12 cellular contexts compared by ENCODE assay signal in genomic region chr14:103905861-103906456, GRCh38. TPM values are rescaled to one million over a fixed set of nuclear protein-coding genes. Genes with fewer than 3 reads are reported as not detected.
DNase-seq lines count a peak whose midpoint lies in the region; ATAC-seq and TF ChIP-seq lines count a peak whose summit lies in the region.
"Had no signal": no experiment of that assay in that cellular context is flagged by ENCODE, and none has a peak within 500 bp of the region (broad histone marks: within the 10 kb centered on the region; RNA-seq: fewer than 3 reads in every experiment).

No MANE protein-coding gene starts in this region.

- H3K27ac ChIP-seq in BLaER1: no peak overlapping the region
- H3K27ac ChIP-seq in WERI-Rb-1: no peak overlapping the region
- H3K27ac ChIP-seq in foreskin keratinocyte: no peak overlapping the region

- H3K36me3 ChIP-seq in BLaER1 (peaks cover 4% of the 10 kb centered on the region; the same call in 1 of the 2 replicates), WERI-Rb-1 (no peaks in the 10 kb centered on the region)

- H3K27me3 ChIP-seq in BLaER1 (no peaks in the 10 kb centered on the region), WERI-Rb-1 (ENCODE audit: insufficient read depth, low read depth, severe bottlenecking) (no peaks in the 10 kb centered on the region), foreskin keratinocyte (no peaks in the 10 kb centered on the region)

- no peak for ATAC-seq in foreskin keratinocyte
- no peak for ATAC-seq in HG02870 (IDR thresholded peaks at IDR 0.05; ENCODE audit: unreplicated experiment)
- no peak for ATAC-seq in GM21619 (IDR thresholded peaks at IDR 0.05; ENCODE audit: unreplicated experiment)

- no peak overlapping the region for H3K9ac ChIP-seq in BLaER1

- H3K4me3 ChIP-seq in BLaER1 (no peak overlapping the region), WERI-Rb-1 (ENCODE audit: low read depth, low read length) (no peak overlapping the region)

- H3K9me3 ChIP-seq in BLaER1 (no peaks in the 10 kb centered on the region), WERI-Rb-1 (ENCODE audit: severe bottlenecking) (no peaks in the 10 kb centered on the region)

- TF ChIP-seq CTCF in WERI-Rb-1 (IDR thresholded peaks at IDR 0.05; ENCODE audit: low read depth, low read length) (peak; percentile 27; the same call in 1 of the 2 replicates), foreskin keratinocyte (conservative IDR thresholded peaks at IDR 0.05) (peak; percentile 16)

- H3K4me2 ChIP-seq in BLaER1: peak overlapping the region; percentile 3; the same call in 1 of the 2 replicates

- H3K4me1 ChIP-seq in BLaER1 (peaks cover 30% of the 10 kb centered on the region), foreskin keratinocyte (no peaks in the 10 kb centered on the region)

- peak; percentile 37 for DNase-seq in ELR (ENCODE audit: low read depth)
- DNase-seq in WERI-Rb-1: no peak
- no peak for DNase-seq in foreskin keratinocyte
- DNase-seq in SKM-1 treated with dmso at 0.1 percent for 144 hours (lab: John Stamatoyannopoulos, UW; ENCODE audit: unreplicated experiment): no peak
- no peak for DNase-seq in NCI-H774 (lab: John Stamatoyannopoulos, UW)
- DNase-seq: NCI-H1930, substantia nigra had no signal

- no peaks in the 10 kb centered on the region for H4K20me1 ChIP-seq in BLaER1

RNA-seq across cellular contexts. Expression of gene TDRD9, which starts 22.3 kb away (rescaled TPM):
- total RNA-seq in foreskin keratinocyte: 0.35 and 1.6 TPM in 2 replicates
- polyA plus RNA-seq in foreskin keratinocyte: 0.26 and 1.1 TPM in 2 replicates
- total RNA-seq: H4 had no signal

RNA-seq across cellular contexts. Expression of gene RD3L, which starts 36.4 kb away (rescaled TPM):
- not detected in 2 replicates for total RNA-seq in foreskin keratinocyte
- not detected in 2 replicates for polyA plus RNA-seq in foreskin keratinocyte
- total RNA-seq: H4 had no signal
- polyA plus RNA-seq: esophagus had no signal

RNA-seq across cellular contexts. Expression of gene PPP1R13B, which starts 58.6 kb away (rescaled TPM):
- 10.5 and 12.4 TPM in 2 replicates for total RNA-seq in foreskin keratinocyte
- polyA plus RNA-seq in foreskin keratinocyte: 5.4 and 6.8 TPM in 2 replicates
